In genomic region chr19:18605546-18606280, GRCh38 we compare ENCODE assay signal across 11 cellular contexts. TPM values are rescaled to one million over a fixed set of nuclear protein-coding genes. Genes with fewer than 3 reads are reported as not detected.
DNase-seq lines count a peak whose midpoint lies in the region; ATAC-seq and TF ChIP-seq lines count a peak whose summit lies in the region.
"Had no signal": no experiment of that assay in that cellular context is flagged by ENCODE, and none has a peak within 500 bp of the region (broad histone marks: within the 10 kb centered on the region; RNA-seq: fewer than 3 reads in every experiment).

No MANE protein-coding gene starts in this region.

- ATAC-seq in HG03520 (IDR thresholded peaks at IDR 0.05; ENCODE audit: unreplicated experiment): no peak

- DNase-seq in AG08396 (ENCODE audit: low spot score) (peak; percentile 33), HFFc6 (no peak), cardiac fibroblast (ENCODE audit: low read depth in 2 of 2) (no peak), HK-2 (ENCODE audit: unreplicated experiment) (no peak), ACHN (no peak)
- DNase-seq in stimulated activated naive CD4-positive, alpha-beta T cell treated with Interleukin-2 at 50 U/mL for 16 hours (lab: John Stamatoyannopoulos, UW): no peak
- DNase-seq: COR-L47, NCI-H2107, ovary had no signal

- H3K27me3 Mint-ChIP-seq in HFFc6 (ENCODE audit: insufficient read depth) (peaks cover 33% of the 10 kb centered on the region), nephron (ENCODE audit: low read depth) (peaks cover 84% of the 10 kb centered on the region)

- no peaks in the 10 kb centered on the region for H3K9me3 Mint-ChIP-seq in HFFc6
- no peaks in the 10 kb centered on the region for H3K9me3 Mint-ChIP-seq in nephron

- H3K36me3 Mint-ChIP-seq in HFFc6 (ENCODE audit: low read depth): no peaks in the 10 kb centered on the region
- H3K36me3 Mint-ChIP-seq in nephron (ENCODE audit: low read depth): no peaks in the 10 kb centered on the region

- in situ Hi-C loops in ACHN (cut with HindIII; ENCODE audit: low pct_ligation_motif_present, low pct_unique_long_range_greater_than_20kb, low sequenced_read_pairs): no loop called here

- H3K4me3 ChIP-seq in cardiac fibroblast (replicated peaks in 1 of 2; ENCODE audit: low read depth in 2 of 2, low read length in 2 of 2): peak overlapping the region; percentile 18 to 22
- H3K4me3 ChIP-seq: ovary had no signal

- H3K27ac Mint-ChIP-seq in HFFc6 (no peak overlapping the region), nephron (peak overlapping the region in 1 of 3 experiments; percentile 52)

- peak overlapping the region; percentile 65 for H3K4me3 Mint-ChIP-seq in HFFc6
- H3K4me3 Mint-ChIP-seq in nephron: peak overlapping the region; percentile 69 to 77 (median 75)

- TF ChIP-seq CTCF in HFFc6 (IDR thresholded peaks at IDR 0.05) (no peak), cardiac fibroblast (IDR thresholded peaks at IDR 0.05; ENCODE audit: low read depth, low read length) (no peak), nephron (IDR thresholded peaks at IDR 0.05; ENCODE audit: unreplicated experiment in 3 of 3) (no peak)

- H3K4me1 Mint-ChIP-seq in HFFc6 (ENCODE audit: low read depth) (no peaks in the 10 kb centered on the region), nephron (peaks cover 20% of the 10 kb centered on the region)

RNA-seq across cellular contexts. Expression of gene CRLF1, which starts 0.9 kb away (rescaled TPM):
- 1 to 10 TPM; 1.6 to 4.1 (median 2.4) TPM for total RNA-seq in HFFc6 (2021; fragmentation: NEBNext Ultra II Directional; extraction: Animal tissue kit (Norgen Biotek cat#: 25700))

RNA-seq across cellular contexts. Expression of gene TMEM59L, which starts 7.0 kb away (rescaled TPM):
- 1 to 10 TPM; 1.7 to 4.3 (median 3.2) TPM for total RNA-seq in HFFc6 (2021; fragmentation: NEBNext Ultra II Directional; extraction: Animal tissue kit (Norgen Biotek cat#: 25700))

RNA-seq across cellular contexts. Expression of gene REX1BD, which starts 17.1 kb away (rescaled TPM):
- total RNA-seq in HFFc6 (2021; fragmentation: NEBNext Ultra II Directional; extraction: Animal tissue kit (Norgen Biotek cat#: 25700)): 10 to 100 TPM; 50.2 to 73.8 (median 60.8) TPM

RNA-seq across cellular contexts. Expression of gene KLHL26, which starts 31.1 kb away (rescaled TPM):
- total RNA-seq in HFFc6 (2021; fragmentation: NEBNext Ultra II Directional; extraction: Animal tissue kit (Norgen Biotek cat#: 25700)): 1 to 10 TPM; 3.6 to 9.3 (median 7.4) TPM

RNA-seq across cellular contexts. Expression of gene UBA52, which starts 34.1 kb away (rescaled TPM):
- total RNA-seq in HFFc6 (2021; fragmentation: NEBNext Ultra II Directional; extraction: Animal tissue kit (Norgen Biotek cat#: 25700)): 1,000 to 10,000 TPM; 1,140 to 1,305 (median 1,270) TPM
